8 cellular contexts compared by ENCODE assay signal in the genomic region with DNA sequence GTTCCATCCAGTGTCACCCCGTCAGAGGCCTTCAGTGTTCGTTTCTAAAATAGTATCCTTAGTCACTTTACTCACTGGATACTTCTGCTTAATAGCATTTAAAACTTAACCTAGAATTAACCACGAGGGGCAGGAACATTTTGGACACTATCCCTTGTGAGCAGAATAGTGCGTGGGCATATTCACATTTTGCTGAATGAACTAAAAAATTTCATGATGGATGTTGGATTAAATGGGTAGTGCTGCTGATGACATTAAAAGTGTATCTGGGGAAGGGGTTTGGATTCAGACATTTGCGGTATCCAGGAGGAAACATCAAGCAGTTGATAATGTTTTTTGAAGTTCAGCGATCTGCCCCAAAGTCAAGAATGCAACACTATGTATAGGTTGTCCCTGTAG. TPM values are rescaled to one million over a fixed set of nuclear protein-coding genes. Genes with fewer than 3 reads are reported as not detected.
DNase-seq lines count a peak whose midpoint lies in the region; ATAC-seq and TF ChIP-seq lines count a peak whose summit lies in the region.

No MANE protein-coding gene starts in this region.

- H3K4me1 ChIP-seq in right atrium auricular region (peaks cover 0 to 15% of the 10 kb centered on the region in 2 donors), body of pancreas (peaks cover 19% of the 10 kb centered on the region)

- no peak for DNase-seq in right atrium auricular region (ENCODE audit: low spot score)
- DNase-seq in left cardiac atrium: no peak
- DNase-seq in body of pancreas: no peak
- no peak for DNase-seq in mesothelial cell of epicardium (ENCODE audit: low spot score in 2 of 2, unreplicated experiment in 2 of 2)
- no peak for DNase-seq in ureter (ENCODE audit: low spot score)
- no peak for DNase-seq in GF-D8 (lab: John Stamatoyannopoulos, UW)

- no peak for ATAC-seq in left cardiac atrium
- no peak for ATAC-seq in body of pancreas
- ATAC-seq in GM18867 (IDR thresholded peaks at IDR 0.05; ENCODE audit: unreplicated experiment): no peak
- no peak for ATAC-seq in GM21737 (IDR thresholded peaks at IDR 0.05; ENCODE audit: unreplicated experiment)

- H3K36me3 ChIP-seq in right atrium auricular region: peaks cover 21% of the 10 kb centered on the region
- H3K36me3 ChIP-seq in body of pancreas (replicated peaks in 1 of 2; ENCODE audit: insufficient read depth in 1 of 2, low read depth in 2 of 2): peaks cover 4 to 12% of the 10 kb centered on the region in 2 donors

- H3K27ac ChIP-seq in right atrium auricular region (peak overlapping the region; percentile 87 to 93), body of pancreas (peak overlapping the region; percentile 86 to 91 (median 90))

- 23 to 30% methylated on average over 6 of the region's 6 CpGs for WGBS in body of pancreas, 2 donors

- no peaks in the 10 kb centered on the region for H3K27me3 Mint-ChIP-seq in mesothelial cell of epicardium (ENCODE audit: low read depth)

- peaks cover 14% of the 10 kb centered on the region for H3K36me3 Mint-ChIP-seq in mesothelial cell of epicardium

- no peak for TF ChIP-seq CTCF in right atrium auricular region (IDR thresholded peaks at IDR 0.05)
- no peak for TF ChIP-seq CTCF in body of pancreas (IDR thresholded peaks at IDR 0.05)
- no peak for TF ChIP-seq CTCF in mesothelial cell of epicardium (IDR thresholded peaks at IDR 0.05; ENCODE audit: unreplicated experiment)

- H3K27me3 ChIP-seq in right atrium auricular region: no peaks in the 10 kb centered on the region
- no peaks in the 10 kb centered on the region for H3K27me3 ChIP-seq in body of pancreas

- H3K9me3 Mint-ChIP-seq in mesothelial cell of epicardium: no peaks in the 10 kb centered on the region

- peaks cover 22% of the 10 kb centered on the region for H3K4me1 Mint-ChIP-seq in mesothelial cell of epicardium

- peak overlapping the region; percentile 60 to 92 for H3K4me3 ChIP-seq in right atrium auricular region
- H3K4me3 ChIP-seq in body of pancreas: no peak overlapping the region

- peak overlapping the region; percentile 98 for H3K27ac Mint-ChIP-seq in mesothelial cell of epicardium

- intact Hi-C loops in left cardiac atrium (cut with DNase I) (loop anchor here in 1 of 2 donors (2.0 to 10.0 kb wide), 2 partner anchors 52 to 110 kb away; no protein-coding TSS in a partner anchor), body of pancreas (cut with DNase I) (no loop called here)

- H3K9me3 ChIP-seq in right atrium auricular region: no peaks in the 10 kb centered on the region
- H3K9me3 ChIP-seq in body of pancreas: no peaks in the 10 kb centered on the region

- no peak for TF ChIP-seq POLR2A in body of pancreas (IDR thresholded peaks at IDR 0.05)

- H3K4me3 Mint-ChIP-seq in mesothelial cell of epicardium: peak overlapping the region; percentile 97

RNA-seq across cellular contexts. Expression of gene NAT10, which starts 0.8 kb away (rescaled TPM):
- total RNA-seq in right atrium auricular region: 10 to 100 TPM; 13.3 to 16.0 TPM
- total RNA-seq in left cardiac atrium: 10 to 100 TPM; 20.1 to 29.0 TPM
- total RNA-seq in body of pancreas: 10 to 100 TPM; 22.6 to 38.2 TPM
- 58.7 to 61.7 TPM (median 60.5 TPM) in 3 replicates for total RNA-seq in mesothelial cell of epicardium
- total RNA-seq in ureter: 79.8 TPM

RNA-seq across cellular contexts. Expression of gene CAPRIN1, which starts 53.1 kb away (rescaled TPM):
- total RNA-seq in right atrium auricular region (100 to 1,000 TPM in 1 of 2 donors, 10 to 100 TPM in 1; 80.1 to 102 TPM), left cardiac atrium (100 to 1,000 TPM; 102 to 106 TPM), body of pancreas (100 to 1,000 TPM in 1 of 2 donors, 10 to 100 TPM in 1; 90.0 to 165 TPM), mesothelial cell of epicardium (298 to 307 TPM (median 302 TPM) in 3 replicates), ureter (244 TPM)

Comparison
In these comparisons a context has a peak if more than half of its experiments do, and no peak if none do; other contexts are left out.
1. H3K4me3 ChIP-seq: peak in right atrium auricular region (2 of 2); none in body of pancreas (0 of 2).